ENCODE assay signal across 11 cellular contexts in genomic region chr3:23804441-23805227, GRCh38. TPM values are rescaled to one million over a fixed set of nuclear protein-coding genes. Genes with fewer than 3 reads are reported as not detected.
DNase-seq lines count a peak whose midpoint lies in the region; ATAC-seq, FAIRE-seq and TF ChIP-seq lines count a peak whose summit lies in the region.
"Had no signal": no experiment of that assay in that cellular context is flagged by ENCODE, and none has a peak within 500 bp of the region (broad histone marks: within the 10 kb centered on the region; RNA-seq: fewer than 3 reads in every experiment).

No MANE protein-coding gene starts in this region.

- TF ChIP-seq RAD21 in HepG2 (CRISPR knock-in tag; IDR thresholded peaks at IDR 0.05): no peak

- H3K27ac ChIP-seq in HepG2 (ENCODE audit: extremely low read length, insufficient read depth, low read length) (no peak overlapping the region), right lobe of liver (no peak overlapping the region), mesenchymal stem cell (ENCODE audit: low read length, poor library complexity, severe bottlenecking) (no peak overlapping the region), adrenal gland (no peak overlapping the region)

- peaks cover 10% of the 10 kb centered on the region for H3K36me3 Mint-ChIP-seq in activated naive CD8-positive, alpha-beta T cell treated with anti-CD3 and anti-CD28 coated beads, Interleukin-2, amount 50 U/mL, for 24 hours (ENCODE audit: low read depth)

- no peak overlapping the region for H3K18ac ChIP-seq in mesenchymal stem cell (ENCODE audit: low read depth in 1 of 2, low read length in 2 of 2)

- H2BK120ac ChIP-seq in mesenchymal stem cell (ENCODE audit: low read depth, low read length): no peak overlapping the region

- no peak for TF ChIP-seq POLR2A in HepG2 (IDR thresholded peaks at IDR 0.05; ENCODE audit: insufficient read depth in 1 of 2, low read depth in 2 of 2, low read length in 2 of 2)
- no peak for TF ChIP-seq POLR2A in right lobe of liver (IDR thresholded peaks at IDR 0.05)
- TF ChIP-seq POLR2A in adrenal gland (IDR thresholded peaks at IDR 0.05): no peak

- BruUV-seq in HepG2 (replicated peaks; lab: Mats Ljungman, UMichigan): no TSS peak

- no peak overlapping the region for H2BK15ac ChIP-seq in mesenchymal stem cell (ENCODE audit: low read depth, poor library complexity, severe bottlenecking)

- no peaks in the 10 kb centered on the region for H3K9me3 ChIP-seq in HepG2 (ENCODE audit: low read length)
- H3K9me3 ChIP-seq in right lobe of liver: no peaks in the 10 kb centered on the region
- no peaks in the 10 kb centered on the region for H3K9me3 ChIP-seq in mesenchymal stem cell (ENCODE audit: control insufficient read depth, low read length)
- no peaks in the 10 kb centered on the region for H3K9me3 ChIP-seq in adrenal gland (replicated peaks in 1 of 3)
- H3K9me3 ChIP-seq: HAP-1 had no signal

- in situ Hi-C loops in HepG2 (cut with HindIII; ENCODE audit: extremely low pct_ligation_motif_present, low pct_unique_long_range_greater_than_20kb): no loop called here

- H4K20me1 ChIP-seq in HepG2 (ENCODE audit: insufficient read depth, low read length): no peaks in the 10 kb centered on the region

- H3K79me2 ChIP-seq in HepG2 (ENCODE audit: insufficient read depth, low read length): peaks cover 3% of the 10 kb centered on the region

- no peak for FAIRE-seq in HepG2 (lab: Jason Lieb, UNC)

- POLR2A ChIA-PET in HepG2 (lab: Yijun Ruan, JAX): no interaction called here

- H2BK12ac ChIP-seq in mesenchymal stem cell (ENCODE audit: low read length in 2 of 2): no peak overlapping the region

- DNase-seq in HepG2 (ENCODE audit: low spot score) (no peak), right lobe of liver (no peak), mesenchymal stem cell (peak; percentile 29), adrenal gland (no peak), NCI-H82 (lab: John Stamatoyannopoulos, UW) (no peak), NCI-H774 (lab: John Stamatoyannopoulos, UW) (no peak)
- no peak for DNase-seq in activated naive CD8-positive, alpha-beta T cell treated with anti-CD3 and anti-CD28 coated beads, Interleukin-2, amount 50 U/mL, for 24 hours
- DNase-seq in stimulated activated naive CD4-positive, alpha-beta T cell treated with Interleukin-2 at 50 U/mL for 16 hours (lab: John Stamatoyannopoulos, UW): no peak
- DNase-seq: COR-L47, NCI-H1436 had no signal

- TF ChIP-seq CTCF in HepG2 (CRISPR knock-in tag; IDR thresholded peaks at IDR 0.05): no peak
- no peak for TF ChIP-seq CTCF in right lobe of liver (IDR thresholded peaks at IDR 0.05)
- TF ChIP-seq CTCF in adrenal gland (IDR thresholded peaks at IDR 0.05): no peak

- peak overlapping the region; percentile 44 for H2BK5ac ChIP-seq in mesenchymal stem cell (ENCODE audit: low read depth, low read length, poor library complexity, severe bottlenecking)

- 61% methylated on average over 8 of the region's 8 CpGs for WGBS in HepG2 (ENCODE audit: low lambda C conversion rate)
- WGBS in right lobe of liver (ENCODE audit: insufficient coverage, low coverage, low lambda C conversion rate, missing lambda C conversion rate): 88% methylated on average over 7 of the region's 8 CpGs
- 73% methylated on average over 6 of the region's 8 CpGs for WGBS in mesenchymal stem cell
- 87 to 91% (median 89%) methylated on average over 8 of the region's 8 CpGs for WGBS in adrenal gland, 4 donors

- H3K27ac Mint-ChIP-seq in activated naive CD8-positive, alpha-beta T cell treated with anti-CD3 and anti-CD28 coated beads, Interleukin-2, amount 50 U/mL, for 24 hours: peak overlapping the region; percentile 41

- H3K79me1 ChIP-seq in mesenchymal stem cell (replicated peaks; ENCODE audit: low read length, poor library complexity, severe bottlenecking): peaks cover 3% of the 10 kb centered on the region

- CTCF ChIA-PET in HepG2 (lab: Yijun Ruan, JAX; ENCODE audit: low intra/inter-chr PET ratio, low total read pairs): no interaction called here

- peak overlapping the region; percentile 83 for H3K4me3 Mint-ChIP-seq in activated naive CD8-positive, alpha-beta T cell treated with anti-CD3 and anti-CD28 coated beads, Interleukin-2, amount 50 U/mL, for 24 hours

- no peak overlapping the region for H2AFZ ChIP-seq in HepG2 (ENCODE audit: low read length)
- no peak overlapping the region for H2AFZ ChIP-seq in mesenchymal stem cell (ENCODE audit: low read depth, low read length)

- no peak overlapping the region for H4K91ac ChIP-seq in mesenchymal stem cell (ENCODE audit: low read length)

- H3K9ac ChIP-seq in HepG2 (ENCODE audit: insufficient read depth, low read depth, low read length) (0 out of 2 replicates have a peak overlapping the region, but pooled peaks have one; percentile 41), mesenchymal stem cell (ENCODE audit: low read length) (no peak overlapping the region)

- H3K36me3 ChIP-seq in HepG2 (replicated peaks in 1 of 2; ENCODE audit: control insufficient read depth in 1 of 2, insufficient read depth in 2 of 2, low read length in 2 of 2) (no peaks in the 10 kb centered on the region), right lobe of liver (no peaks in the 10 kb centered on the region), mesenchymal stem cell (ENCODE audit: control insufficient read depth in 1 of 2, insufficient read depth in 2 of 2, low read depth in 1 of 2, low read length in 2 of 2) (no peaks in the 10 kb centered on the region), adrenal gland (replicated peaks in 1 of 2) (no peaks in the 10 kb centered on the region)

- no peak overlapping the region for H2AK5ac ChIP-seq in mesenchymal stem cell (ENCODE audit: low read length, severe bottlenecking)

- no peak for ATAC-seq in HepG2
- ATAC-seq in right lobe of liver: no peak
- no peak for ATAC-seq in activated naive CD8-positive, alpha-beta T cell treated with anti-CD3 and anti-CD28 coated beads, Interleukin-2, amount 50 U/mL, for 24 hours

- TF ChIP-seq EP300 in HepG2 (IDR thresholded peaks at IDR 0.05; ENCODE audit: low read depth in 2 of 2, low read length in 2 of 2) (no peak), HepG2 (CRISPR knock-in tag; IDR thresholded peaks at IDR 0.05; ENCODE audit: borderline replicate concordance) (no peak)

- H3K27me3 ChIP-seq in HepG2 (ENCODE audit: control insufficient read depth in 1 of 2, insufficient read depth in 2 of 2, low read length in 2 of 2): peaks cover 0 to 11% of the 10 kb centered on the region in 2 experiments; a peak in 1 of 5 replicates
- H3K27me3 ChIP-seq in right lobe of liver: no peaks in the 10 kb centered on the region
- H3K27me3 ChIP-seq in mesenchymal stem cell (ENCODE audit: control insufficient read depth in 1 of 2, insufficient read depth in 1 of 2, low read length in 2 of 2): no peaks in the 10 kb centered on the region
- H3K27me3 ChIP-seq in adrenal gland: no peaks in the 10 kb centered on the region

- no peak overlapping the region for H3K14ac ChIP-seq in mesenchymal stem cell (ENCODE audit: low read length in 2 of 2)

- intact Hi-C loops in HepG2 (cut with micrococcal nuclease; ENCODE audit: unreplicated experiment): no loop called here
- intact Hi-C loops in right lobe of liver (cut with DNase I): no loop called here
- intact Hi-C loops in adrenal gland (cut with DNase I): loop anchor here in 1 of 2 donors (5.0 kb wide), 2 partner anchors 622 to 762 kb away; no protein-coding TSS in a partner anchor

- H3K4me1 Mint-ChIP-seq in activated naive CD8-positive, alpha-beta T cell treated with anti-CD3 and anti-CD28 coated beads, Interleukin-2, amount 50 U/mL, for 24 hours: peaks cover 37% of the 10 kb centered on the region

- H3K4me2 ChIP-seq in HepG2 (ENCODE audit: low read depth, low read length) (peak overlapping the region; percentile 81), mesenchymal stem cell (ENCODE audit: low read length, poor library complexity, severe bottlenecking) (no peak overlapping the region)

- no peak overlapping the region for H4K8ac ChIP-seq in mesenchymal stem cell (ENCODE audit: low read length)

- peaks cover 10% of the 10 kb centered on the region for H3K27me3 Mint-ChIP-seq in activated naive CD8-positive, alpha-beta T cell treated with anti-CD3 and anti-CD28 coated beads, Interleukin-2, amount 50 U/mL, for 24 hours

- no peaks in the 10 kb centered on the region for H3K9me3 Mint-ChIP-seq in activated naive CD8-positive, alpha-beta T cell treated with anti-CD3 and anti-CD28 coated beads, Interleukin-2, amount 50 U/mL, for 24 hours

- H3K23ac ChIP-seq in mesenchymal stem cell (ENCODE audit: low read length in 2 of 2): no peak overlapping the region

- H3K4me3 ChIP-seq in HepG2 (replicated peaks in 1 of 3; ENCODE audit: insufficient read depth in 1 of 3, low read depth in 2 of 3, low read length in 3 of 3) (no peak overlapping the region), right lobe of liver (no peak overlapping the region), mesenchymal stem cell (ENCODE audit: insufficient read depth in 1 of 2, low read depth in 1 of 2, low read length in 2 of 2) (no peak overlapping the region), adrenal gland (no peak overlapping the region)

- H3K4ac ChIP-seq in mesenchymal stem cell (ENCODE audit: low read depth in 1 of 2, low read length in 2 of 2): no peak overlapping the region

- H3K4me1 ChIP-seq in HepG2 (ENCODE audit: insufficient read depth, low read length) (peaks cover 31% of the 10 kb centered on the region), right lobe of liver (peaks cover 0 to 5% (median 0%) of the 10 kb centered on the region in 4 donors), mesenchymal stem cell (ENCODE audit: control insufficient read depth, insufficient read depth, low read depth, low read length) (peaks cover 2% of the 10 kb centered on the region), adrenal gland (replicated peaks in 1 of 2) (peaks cover 6 to 24% of the 10 kb centered on the region in 2 donors)

RNA-seq across cellular contexts. Expression of gene UBE2E1, which starts 1.1 kb away (rescaled TPM):
- total RNA-seq in HepG2 (2016; rRNA removed; fragmentation: Illumina TruSeq; extraction: Trizol) (61.8 and 82.6 TPM in 2 replicates), right lobe of liver (10 to 100 TPM; 20.8 to 40.4 (median 29.7) TPM), adrenal gland (10 to 100 TPM; 19.4 to 68.7 (median 59.9) TPM)
- 27.8 and 29.8 TPM in 2 replicates for total RNA-seq in HepG2 (2016; cell fraction: cytosol; rRNA removed; fragmentation: Illumina TruSeq; extraction: Trizol; ENCODE audit: low read depth)
- total RNA-seq in HepG2 (2016; cell fraction: insoluble cytoplasmic fraction; rRNA removed; fragmentation: Illumina TruSeq; extraction: Trizol): 56.6 and 91.5 TPM in 2 replicates
- total RNA-seq in HepG2 (2016; cell fraction: membrane; rRNA removed; fragmentation: Illumina TruSeq; extraction: Trizol): 51.7 and 51.8 TPM in 2 replicates
- 40.2 and 43.9 TPM in 2 replicates for total RNA-seq in HepG2 (2016; cell fraction: nucleus; rRNA removed; fragmentation: Illumina TruSeq; extraction: Trizol)
- polyA plus RNA-seq in HepG2 (2011; rRNA removed) (55.4 and 56.2 TPM in 2 replicates), adrenal gland (10 to 100 TPM; 36.0 to 80.3 (median 37.6) TPM)
- polyA plus RNA-seq in HepG2 (2011; cell fraction: cytosol; rRNA removed): 25.3 and 41.0 TPM in 2 replicates
- polyA plus RNA-seq in HepG2 (2011; cell fraction: nucleus; rRNA removed): 24.4 and 30.9 TPM in 2 replicates
- polyA plus RNA-seq in HepG2 (2012): 65.9 and 73.0 TPM in 2 replicates
- 40.2 and 48.2 TPM in 2 replicates for polyA plus RNA-seq in HepG2 (2016; cell fraction: cytosol; fragmentation: Illumina TruSeq; extraction: Trizol; ENCODE audit: low read depth)
- polyA plus RNA-seq in HepG2 (2016; cell fraction: insoluble cytoplasmic fraction; fragmentation: Illumina TruSeq; extraction: Trizol; ENCODE audit: low read depth): 112 and 129 TPM in 2 replicates
- polyA plus RNA-seq in HepG2 (2016; cell fraction: membrane; fragmentation: Illumina TruSeq; extraction: Trizol; ENCODE audit: low read depth): 57.7 and 60.5 TPM in 2 replicates
- 73.6 and 78.6 TPM in 2 replicates for polyA plus RNA-seq in HepG2 (2016; cell fraction: nucleus; fragmentation: Illumina TruSeq; extraction: Trizol; ENCODE audit: insufficient read depth, low read depth)
- 26.6 and 37.3 TPM in 2 replicates for polyA minus RNA-seq in HepG2 (2011; rRNA and poly(A)+ RNA removed; ENCODE audit: low replicate concordance)
- 24.6 and 36.0 TPM in 2 replicates for polyA minus RNA-seq in HepG2 (2011; cell fraction: cytosol; rRNA and poly(A)+ RNA removed)
- polyA minus RNA-seq in HepG2 (2011; cell fraction: nucleus; rRNA and poly(A)+ RNA removed): 47.8 and 70.1 TPM in 2 replicates
- polyA plus RNA-seq in mesenchymal stem cell (2013, experiment 1 of 2): 181 TPM
- polyA plus RNA-seq in mesenchymal stem cell (2013, experiment 2 of 2): 175 TPM
